Comparison of ENCODE assay signal across 24 cellular contexts in genomic region chr11:28520291-28520690, GRCh38.
"Had no signal": no experiment of that assay in that cellular context is flagged by ENCODE, and none has a peak within 500 bp of the region (broad histone marks: within the 10 kb centered on the region; RNA-seq: fewer than 3 reads in every experiment).

No MANE protein-coding gene starts in this region.

- H3K4me1 Mint-ChIP-seq: memory B cell; naive thymus-derived CD4-positive, alpha-beta T cell; stimulated activated effector memory CD8-positive, alpha-beta T cell treated with anti-CD3 and anti-CD28 coated beads, Interleukin-12 subunit alpha, Interleukin-12 subunit beta, amount 100 ng/mL, for 72 hours had no signal

- H3K9ac ChIP-seq: neural progenitor cell had no signal

- H3K27ac ChIP-seq: coronary artery, esophagus muscularis mucosa, lower lobe of right lung, neural progenitor cell, prostate gland, right atrium auricular region, thoracic aorta, transverse colon had no signal

- H3K36me3 Mint-ChIP-seq: stimulated activated effector memory CD8-positive, alpha-beta T cell treated with anti-CD3 and anti-CD28 coated beads, Interleukin-12 subunit alpha, Interleukin-12 subunit beta, amount 100 ng/mL, for 72 hours had no signal

- H2AFZ ChIP-seq: neural progenitor cell had no signal

- H3K4me1 ChIP-seq: esophagus muscularis mucosa, lower lobe of right lung, neural progenitor cell, prostate gland, right atrium auricular region, transverse colon had no signal

- H3K9me3 ChIP-seq: prostate gland, right atrium auricular region, thoracic aorta had no signal

- DNase-seq: dermis blood vessel endothelial cell; effector memory CD4-positive, alpha-beta T cell; foreskin melanocyte; glutamatergic neuron; left ventricle myocardium superior; lower lobe of right lung; midbrain; naive thymus-derived CD4-positive, alpha-beta T cell; stimulated activated CD4-positive, alpha-beta T cell treated with anti-CD3 and anti-CD28 coated beads, Interleukin-2, amount 100 ng/mL, for 24 hours; stimulated activated CD4-positive, alpha-beta T cell treated with anti-CD3 and anti-CD28 coated beads, Interleukin-4, amount 100 ng/mL, for 24 hours; stimulated activated naive CD8-positive, alpha-beta T cell treated with anti-CD3 and anti-CD28 coated beads, Interleukin-15, Interleukin-2, amounts not matched to agents 100 U/mL and 50 U/mL, for 24 hours; transverse colon had no signal

- FAIRE-seq: endothelial cell of umbilical vein, keratinocyte had no signal

- H3K27me3 ChIP-seq: esophagus muscularis mucosa, neural progenitor cell, right atrium auricular region, transverse colon had no signal

- H3K27ac Mint-ChIP-seq: memory B cell; nephron; neural progenitor cell; stimulated activated effector memory CD8-positive, alpha-beta T cell treated with anti-CD3 and anti-CD28 coated beads, Interleukin-12 subunit alpha, Interleukin-12 subunit beta, amount 100 ng/mL, for 72 hours had no signal

- ATAC-seq: left ventricle myocardium superior; lower lobe of right lung; naive thymus-derived CD4-positive, alpha-beta T cell; sciatic nerve; stimulated activated effector memory CD8-positive, alpha-beta T cell treated with anti-CD3 and anti-CD28 coated beads, Interleukin-12 subunit alpha, Interleukin-12 subunit beta, amount 100 ng/mL, for 72 hours; stimulated activated naive CD8-positive, alpha-beta T cell treated with anti-CD3 and anti-CD28 coated beads, Interleukin-15, Interleukin-2, amounts not matched to agents 100 U/mL and 50 U/mL, for 24 hours had no signal

- H3K4me3 ChIP-seq: coronary artery, esophagus muscularis mucosa, lower lobe of right lung, neural progenitor cell, prostate gland, right atrium auricular region, thoracic aorta, transverse colon had no signal

- H3K27me3 Mint-ChIP-seq: memory B cell; naive thymus-derived CD4-positive, alpha-beta T cell had no signal

- H3K4me3 Mint-ChIP-seq: memory B cell; naive thymus-derived CD4-positive, alpha-beta T cell; nephron; neural progenitor cell; stimulated activated effector memory CD8-positive, alpha-beta T cell treated with anti-CD3 and anti-CD28 coated beads, Interleukin-12 subunit alpha, Interleukin-12 subunit beta, amount 100 ng/mL, for 72 hours had no signal

- H3K4me2 ChIP-seq: neural progenitor cell had no signal

- H3K36me3 ChIP-seq: esophagus muscularis mucosa, lower lobe of right lung, neural progenitor cell, prostate gland, right atrium auricular region, thoracic aorta, transverse colon had no signal
